Comparison of ENCODE assay signal across 8 cellular contexts in the genomic region with DNA sequence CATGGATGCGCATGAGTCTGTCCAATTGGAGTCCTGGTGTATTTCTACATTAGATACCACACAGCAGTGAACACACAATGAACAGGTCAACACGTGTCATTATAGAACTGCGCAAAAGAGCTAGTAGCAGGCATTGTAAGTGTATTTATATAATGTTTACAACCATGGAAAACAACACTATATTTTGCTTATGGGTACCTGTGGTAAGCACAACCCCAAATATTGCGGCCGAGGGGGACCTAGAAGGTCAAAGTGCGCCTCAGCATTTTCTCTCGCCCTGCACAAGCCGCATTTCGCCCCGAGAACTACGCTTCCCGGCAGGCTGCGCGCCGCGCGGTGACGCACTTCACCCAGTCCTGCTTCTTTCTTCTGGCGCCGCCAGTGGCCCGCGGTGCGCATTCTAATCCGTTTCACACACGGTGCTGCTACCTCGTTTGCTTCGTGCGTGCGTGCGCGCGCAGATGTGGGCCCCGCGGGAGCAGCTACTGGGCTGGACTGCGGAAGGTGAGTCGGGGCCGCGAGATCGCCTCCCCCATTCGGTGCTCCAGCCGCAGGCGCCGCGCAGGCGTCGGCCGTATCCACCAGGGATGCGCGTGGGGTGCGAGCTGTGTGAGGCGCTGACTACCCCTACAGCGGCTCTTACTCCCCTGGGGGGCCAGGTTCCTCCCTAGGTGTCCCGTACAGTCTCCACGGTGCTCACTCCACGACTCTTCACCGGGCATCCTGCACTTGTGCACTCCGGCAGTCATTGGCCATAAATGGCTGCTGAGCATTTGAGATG. TPM values are rescaled to one million over a fixed set of nuclear protein-coding genes. Genes with fewer than 3 reads are reported as not detected.
DNase-seq lines count a peak whose midpoint lies in the region; ATAC-seq, FAIRE-seq and TF ChIP-seq lines count a peak whose summit lies in the region.

A gene (plus strand): TSS at position 394 of the 781 bp plus-strand sequence. CDS start 68 bp downstream, at position 462.

- H2AFZ ChIP-seq in OCI-LY1 (ENCODE audit: low read length), result peak within 1 kb of the TSS; percentile 41

- no peaks in the 10 kb centered on the region for H3K9me2 ChIP-seq in OCI-LY1 (ENCODE audit: low read depth, low read length)

- H3K36me3 ChIP-seq in HUES6 (ENCODE audit: control insufficient read depth, insufficient read depth, low read length) (peaks cover 22% of the 10 kb centered on the region), OCI-LY1 (ENCODE audit: insufficient read depth, low read length) (peaks cover 18% of the 10 kb centered on the region; the same call in 1 of the 2 replicates)

- H3K27me3 ChIP-seq in HUES6 (ENCODE audit: control insufficient read depth, insufficient read depth, low read length) (no peaks in the 10 kb centered on the region), OCI-LY1 (ENCODE audit: insufficient read depth, low read length) (no peaks in the 10 kb centered on the region)

- peaks cover 17% of the 10 kb centered on the region for H3K4me1 ChIP-seq in HUES6 (ENCODE audit: control insufficient read depth, insufficient read depth, low read length)
- peaks cover 45% of the 10 kb centered on the region for H3K4me1 ChIP-seq in OCI-LY1 (ENCODE audit: insufficient read depth, low read length, severe bottlenecking)

- H3F3A ChIP-seq in OCI-LY1 (ENCODE audit: insufficient read depth, low read length), result no peaks in the 10 kb centered on the region

- DNase-seq in D721Med (ENCODE audit: insufficient read length, low spot score) (peak; percentile 87), epithelial cell of esophagus (ENCODE audit: low read depth) (peak; percentile 98), mucosa of gallbladder (ENCODE audit: low spot score) (peak; percentile 95)
- peak; percentile 98 for DNase-seq in activated CD8-positive, alpha-beta memory T cell treated with anti-CD3 and anti-CD28 coated beads, Interleukin-2, amount 50 U/mL, for 48 hours
- peak; percentile 97 for DNase-seq in stimulated activated CD8-positive, alpha-beta memory T cell treated with anti-CD3 and anti-CD28 coated beads, Interleukin-4, amount 100 ng/mL, for 48 hours

- no peaks in the 10 kb centered on the region for H3K9me3 ChIP-seq in HUES6 (ENCODE audit: control insufficient read depth, insufficient read depth, low read depth, low read length)
- no peaks in the 10 kb centered on the region for H3K9me3 ChIP-seq in OCI-LY1 (ENCODE audit: low read length)

- H3K27ac ChIP-seq in HUES6 (ENCODE audit: low read depth, low read length) (peak within 1 kb of the TSS; percentile 95), OCI-LY1 (ENCODE audit: low read depth, low read length, poor library complexity, severe bottlenecking) (peak within 1 kb of the TSS; percentile 79)

- peak; percentile 26 for TF ChIP-seq CTCF in D721Med (IDR thresholded peaks at IDR 0.05; ENCODE audit: insufficient read depth, missing control alignments)
- TF ChIP-seq CTCF in OCI-LY1 (IDR thresholded peaks at IDR 0.05; ENCODE audit: low read length), result peak; percentile 47
- peak; percentile 45 for TF ChIP-seq CTCF in epithelial cell of esophagus (IDR thresholded peaks at IDR 0.05; ENCODE audit: insufficient read depth, low read depth, low read length, missing control alignments)

- H4K20me1 ChIP-seq in OCI-LY1 (ENCODE audit: insufficient read depth, low read length), result no peaks in the 10 kb centered on the region

- peak within 1 kb of the TSS; percentile 89 for H3K4me2 ChIP-seq in OCI-LY1 (ENCODE audit: low read length)

- H3K9ac ChIP-seq in HUES6 (ENCODE audit: low read length) (peak within 1 kb of the TSS; percentile 92), OCI-LY1 (ENCODE audit: low read length) (peak within 1 kb of the TSS; percentile 81)

- H3K79me2 ChIP-seq in OCI-LY1 (ENCODE audit: insufficient read depth, low read length), result peaks cover 40% of the 10 kb centered on the region

- ATAC-seq in GM21423 (IDR thresholded peaks at IDR 0.05; ENCODE audit: unreplicated experiment), result peak; percentile 97

- H3K4me3 ChIP-seq in HUES6 (ENCODE audit: low read depth, low read length) (peak within 1 kb of the TSS; percentile 88), OCI-LY1 (ENCODE audit: low read depth, low read length, poor library complexity, severe bottlenecking) (peak within 1 kb of the TSS; percentile 77), epithelial cell of esophagus (ENCODE audit: low read length) (peak within 1 kb of the TSS; percentile 97)

- FAIRE-seq in D721Med (lab: Jason Lieb, UNC), result no peak

RNA-seq across cellular contexts. Expression of the gene that starts here (rescaled TPM):
- 10.0 TPM for total RNA-seq in mucosa of gallbladder

Comparison
In these comparisons a context has a peak if more than half of its experiments do, and no peak if none do; other contexts are left out.
1. Peak in every context shown above with its lines: DNase-seq, ATAC-seq, H3K4me3 ChIP-seq and H3K27ac ChIP-seq.